In genomic region chr3:24133942-24134341, GRCh38 we compare ENCODE assay signal across 12 cellular contexts.
A peak's percentile ranks its signal among the peaks of the same experiment; 100 is the strongest.
DNase-seq lines count a peak whose midpoint lies in the region; ATAC-seq and TF ChIP-seq lines count a peak whose summit lies in the region.
"Had no signal": no experiment of that assay in that cellular context is flagged by ENCODE, and none has a peak within 500 bp of the region (broad histone marks: within the 10 kb centered on the region; RNA-seq: fewer than 3 reads in every experiment).

No MANE protein-coding gene starts in this region.

- no peak overlapping the region; the same call in 1 of the 2 replicates for H3K14ac ChIP-seq in H9 (ENCODE audit: insufficient read depth, low read length)

- DNase-seq in ascending aorta (ENCODE audit: low spot score in 2 of 2) (no peak), prostate gland (ENCODE audit: low spot score) (peak; percentile 54), tibial artery (no peak), T-helper 9 cell (no peak), H9 (no peak)
- no peak for DNase-seq in stimulated activated naive B cell treated with anti-CD40 and anti-IgM and Interleukin-4, amounts not matched to agents 10 μg/mL and 1 μg/mL and 100 μg/mL, for 72 hours
- DNase-seq: Calu3, DMS 273 treated with DMSO at 0.1 percent for 48 hours, GM23248 had no signal

- no peak overlapping the region for H2BK15ac ChIP-seq in H9 (ENCODE audit: low read depth, low read length)

- TF ChIP-seq CTCF in C4-2B (conservative IDR thresholded peaks at IDR 0.05) (no peak), ascending aorta (IDR thresholded peaks at IDR 0.05) (no peak), prostate gland (IDR thresholded peaks at IDR 0.05) (no peak), tibial artery (IDR thresholded peaks at IDR 0.05) (no peak), H9 (conservative IDR thresholded peaks at IDR 0.05) (no peak)

- peaks cover 0 to 4% of the 10 kb centered on the region in 2 donors for H3K4me1 Mint-ChIP-seq in stimulated activated naive B cell treated with anti-CD40 and anti-IgM and Interleukin-4, amounts not matched to agents 10 μg/mL and 1 μg/mL and 100 μg/mL, for 72 hours
- H3K4me1 Mint-ChIP-seq in H9 = no peaks in the 10 kb centered on the region; a peak in 1 of 4 replicates

- intact Hi-C loops in ascending aorta (cut with DNase I) = loop anchor here (5.0 kb wide), 1 partner anchor 48 kb away; no protein-coding TSS in a partner anchor
- intact Hi-C loops in prostate gland (cut with DNase I) = no loop called here
- intact Hi-C loops in tibial artery (cut with DNase I; ENCODE audit: low total_unique reads) = no loop called here

- no peak overlapping the region for H2BK12ac ChIP-seq in H9 (ENCODE audit: insufficient read length, low read depth, low read length)

- no peak for ATAC-seq in stimulated activated naive B cell treated with anti-CD40 and anti-IgM and Interleukin-4, amounts not matched to agents 10 μg/mL and 1 μg/mL and 100 μg/mL, for 72 hours (replicated peaks)
- ATAC-seq: GM12878, HepG2 had no signal

- no peak overlapping the region for H3K18ac ChIP-seq in H9 (ENCODE audit: insufficient read length, low read depth, low read length)

- no peak overlapping the region for H3K9ac ChIP-seq in H9 (ENCODE audit: extremely low read depth, insufficient read length, low read length)
- H3K9ac ChIP-seq: GM23248 had no signal

- H2AK5ac ChIP-seq in H9 (ENCODE audit: insufficient read length, low read length) = no peak overlapping the region

- WGBS in prostate gland = 55% methylated on average over 2 of the region's 2 CpGs
- WGBS in H9 (ENCODE audit: extremely low coverage, insufficient read length, low lambda C conversion rate) = no CpG with 5 or more reads among the region's 2 CpGs

- H3K36me3 ChIP-seq in ascending aorta (peaks cover 16 to 61% of the 10 kb centered on the region in 2 donors), prostate gland (no peaks in the 10 kb centered on the region), tibial artery (peaks cover 22 to 41% (median 33%) of the 10 kb centered on the region in 3 donors)

- H3K4me1 ChIP-seq in ascending aorta (peaks cover 0 to 21% of the 10 kb centered on the region in 2 donors), prostate gland (replicated peaks) (peaks cover 15% of the 10 kb centered on the region), tibial artery (peaks cover 0 to 39% (median 8%) of the 10 kb centered on the region in 4 donors), H9 (ENCODE audit: insufficient read depth, low read length) (no peaks in the 10 kb centered on the region)

- no peak overlapping the region for H2AFZ ChIP-seq in H9 (ENCODE audit: low read length)
- H2AFZ ChIP-seq: GM23248 had no signal

- no peak overlapping the region for H3K4me3 Mint-ChIP-seq in stimulated activated naive B cell treated with anti-CD40 and anti-IgM and Interleukin-4, amounts not matched to agents 10 μg/mL and 1 μg/mL and 100 μg/mL, for 72 hours
- H3K4me3 Mint-ChIP-seq in H9 = no peak overlapping the region

- H3K27me3 ChIP-seq in ascending aorta = no peaks in the 10 kb centered on the region
- no peaks in the 10 kb centered on the region for H3K27me3 ChIP-seq in prostate gland (replicated peaks; ENCODE audit: insufficient read depth)
- H3K27me3 ChIP-seq in tibial artery = no peaks in the 10 kb centered on the region
- no peaks in the 10 kb centered on the region for H3K27me3 ChIP-seq in H9 (ENCODE audit: insufficient read depth, low read length)

- H3K23me2 ChIP-seq in H9 (ENCODE audit: insufficient read length, low read depth, low read length, poor library complexity, severe bottlenecking) = no peaks in the 10 kb centered on the region

- H3K27me3 Mint-ChIP-seq in stimulated activated naive B cell treated with anti-CD40 and anti-IgM and Interleukin-4, amounts not matched to agents 10 μg/mL and 1 μg/mL and 100 μg/mL, for 72 hours = no peaks in the 10 kb centered on the region
- H3K27me3 Mint-ChIP-seq in H9 (ENCODE audit: low read depth) = no peaks in the 10 kb centered on the region

- peaks cover 25 to 33% of the 10 kb centered on the region in 2 donors for H3K36me3 Mint-ChIP-seq in stimulated activated naive B cell treated with anti-CD40 and anti-IgM and Interleukin-4, amounts not matched to agents 10 μg/mL and 1 μg/mL and 100 μg/mL, for 72 hours
- H3K36me3 Mint-ChIP-seq in H9 (ENCODE audit: insufficient read depth in 1 of 3, low read depth in 3 of 3) = no peaks in the 10 kb centered on the region; a peak in 1 of 7 replicates

- H3K4me2 ChIP-seq in H9 (ENCODE audit: insufficient read depth, insufficient read length, low read length) = no peak overlapping the region

- H3K79me2 ChIP-seq in H9 (ENCODE audit: insufficient read depth, low read length) = no peaks in the 10 kb centered on the region

- no peak overlapping the region for H2BK20ac ChIP-seq in H9 (ENCODE audit: low read depth, low read length, poor library complexity, severe bottlenecking)

- H3K9me3 Mint-ChIP-seq in stimulated activated naive B cell treated with anti-CD40 and anti-IgM and Interleukin-4, amounts not matched to agents 10 μg/mL and 1 μg/mL and 100 μg/mL, for 72 hours = peaks cover 2 to 4% of the 10 kb centered on the region in 2 donors
- no peaks in the 10 kb centered on the region for H3K9me3 Mint-ChIP-seq in H9

- H2BK120ac ChIP-seq in H9 (ENCODE audit: low read depth, low read length, poor library complexity, severe bottlenecking) = no peak overlapping the region

- no peak overlapping the region for H3K4ac ChIP-seq in H9 (ENCODE audit: low read depth, low read length)

- H3K9me3 ChIP-seq in ascending aorta (no peaks in the 10 kb centered on the region), prostate gland (no peaks in the 10 kb centered on the region), tibial artery (no peaks in the 10 kb centered on the region), H9 (ENCODE audit: control insufficient read depth, low read depth, low read length) (no peaks in the 10 kb centered on the region)

- H3K4me3 ChIP-seq in ascending aorta (no peak overlapping the region), prostate gland (no peak overlapping the region), tibial artery (no peak overlapping the region)
- H3K4me3 ChIP-seq: GM12878, GM23248 had no signal

- no peak overlapping the region for H3K56ac ChIP-seq in H9 (ENCODE audit: insufficient read length, low read depth, low read length)

- H3K27ac Mint-ChIP-seq in stimulated activated naive B cell treated with anti-CD40 and anti-IgM and Interleukin-4, amounts not matched to agents 10 μg/mL and 1 μg/mL and 100 μg/mL, for 72 hours = no peak overlapping the region
- H3K27ac Mint-ChIP-seq in H9 = no peak overlapping the region; a peak in 1 of 7 replicates

- H4K5ac ChIP-seq in H9 (ENCODE audit: insufficient read length, low read depth, low read length) = no peak overlapping the region

- no peak overlapping the region for H3K23ac ChIP-seq in H9 (ENCODE audit: insufficient read length, low read depth, low read length)

- no peak overlapping the region for H4K8ac ChIP-seq in H9 (replicated peaks; ENCODE audit: insufficient read length, low read depth, low read length)

- H4K91ac ChIP-seq in H9 (ENCODE audit: insufficient read length, low read depth, low read length) = no peak overlapping the region

- peak overlapping the region; percentile 95 for H3K27ac ChIP-seq in C4-2B
- peak overlapping the region; percentile 64 to 75 for H3K27ac ChIP-seq in ascending aorta
- H3K27ac ChIP-seq in prostate gland = peak overlapping the region; percentile 61 to 77
- peak overlapping the region; percentile 40 to 45 for H3K27ac ChIP-seq in tibial artery
- no peak overlapping the region for H3K27ac ChIP-seq in H9 (ENCODE audit: insufficient read length, low read depth, low read length)
- H3K27ac ChIP-seq: GM23248 had no signal

- no peak overlapping the region for H2BK5ac ChIP-seq in H9 (ENCODE audit: insufficient read length, low read length)

- no peaks in the 10 kb centered on the region for H4K20me1 ChIP-seq in H9 (ENCODE audit: control insufficient read depth, insufficient read depth, insufficient read length)

- H3K79me1 ChIP-seq in H9 (ENCODE audit: insufficient read depth, low read depth, low read length, poor library complexity, severe bottlenecking) = no peaks in the 10 kb centered on the region

- no peak overlapping the region for H3T11ph ChIP-seq in H9 (ENCODE audit: low read length)

- TF ChIP-seq POLR2A in prostate gland (IDR thresholded peaks at IDR 0.05) = no peak
